Comparison of ENCODE assay signal across 17 cellular contexts in the genomic region with DNA sequence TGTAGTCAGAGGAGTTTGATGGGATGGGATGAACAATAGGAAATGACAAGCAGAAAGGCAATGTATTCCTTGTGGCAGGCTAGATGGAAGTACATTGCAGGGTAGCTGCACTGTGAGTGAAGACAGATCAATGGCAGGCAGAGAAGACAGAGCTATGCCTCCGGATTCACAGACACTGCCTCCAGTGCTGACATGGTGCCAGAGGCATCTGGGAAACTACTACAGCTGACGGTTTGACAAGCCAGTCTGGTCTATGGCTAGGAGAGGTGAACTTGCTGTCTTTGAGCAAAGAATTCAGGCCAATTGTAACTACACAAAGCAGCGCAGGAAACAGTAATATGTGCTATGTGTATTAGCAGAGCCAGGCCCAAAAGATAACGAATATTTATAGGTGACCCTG.
DNase-seq lines count a peak whose midpoint lies in the region; ATAC-seq and TF ChIP-seq lines count a peak whose summit lies in the region.
"Had no signal": no experiment of that assay in that cellular context is flagged by ENCODE, and none has a peak within 500 bp of the region (broad histone marks: within the 10 kb centered on the region; RNA-seq: fewer than 3 reads in every experiment).

No MANE protein-coding gene starts in this region.

- 5% methylated on average over 4 of the region's 4 CpGs for WGBS in SK-N-SH (ENCODE audit: low lambda C conversion rate)
- no CpG with 5 or more reads among the region's 4 CpGs for WGBS in IMR-90 (ENCODE audit: extremely low coverage in 2 of 2, insufficient read length in 1 of 2), 2 experiments

- H3K18ac ChIP-seq in IMR-90 (ENCODE audit: low read depth, low read length) = no peak overlapping the region

- H3K9me3 Mint-ChIP-seq in neural crest cell = peaks cover 9% of the 10 kb centered on the region

- H3K27ac Mint-ChIP-seq in neural crest cell (ENCODE audit: unreplicated experiment) = peak overlapping the region; percentile 16
- H3K27ac Mint-ChIP-seq: CD4-positive, CD25-positive, alpha-beta regulatory T cell; CD8-positive, alpha-beta memory T cell had no signal

- no peak overlapping the region for H2AK9ac ChIP-seq in IMR-90 (replicated peaks; ENCODE audit: low read depth, low read length, poor library complexity)

- no peak overlapping the region for H3K4ac ChIP-seq in IMR-90 (ENCODE audit: low read depth, low read length)

- dilution Hi-C loops in IMR-90 (cut with HindIII; ENCODE audit: low sequenced_read_pairs, unreplicated experiment) = no loop called here

- ATAC-seq in SK-N-SH treated with all-trans-retinoic acid at 6 μM for 48 hours (peak; percentile 56; the same call in 2 of the 3 replicates), IMR-90 (ENCODE audit: low read depth) (no peak), gastrocnemius medialis (no peak)

- no peaks in the 10 kb centered on the region for H3K9me1 ChIP-seq in IMR-90 (ENCODE audit: insufficient read depth, low read length)

- H4K20me1 ChIP-seq in SK-N-SH (ENCODE audit: insufficient read depth) = no peaks in the 10 kb centered on the region
- no peaks in the 10 kb centered on the region for H4K20me1 ChIP-seq in IMR-90 (ENCODE audit: insufficient read depth, low read length)

- no peak overlapping the region for H2AK5ac ChIP-seq in IMR-90 (ENCODE audit: low read depth, low read length)

- H2AFZ ChIP-seq in SK-N-SH (ENCODE audit: low read depth) = no peak overlapping the region
- peak overlapping the region; percentile 63 for H2AFZ ChIP-seq in IMR-90 (replicated peaks; ENCODE audit: low read length, poor library complexity)
- H2AFZ ChIP-seq: GM23248 had no signal

- H3K79me2 ChIP-seq in SK-N-SH (ENCODE audit: insufficient read depth) = no peaks in the 10 kb centered on the region

- in situ Hi-C loops in IMR-90 (cut with MboI; ENCODE audit: low sequenced_read_pairs) (no loop called here), gastrocnemius medialis (cut with MboI; ENCODE audit: low sequenced_read_pairs in 4 of 4) (no loop called here)

- H3K27me3 ChIP-seq in SK-N-SH (ENCODE audit: insufficient read depth) = no peaks in the 10 kb centered on the region
- H3K27me3 ChIP-seq in IMR-90 (ENCODE audit: control insufficient read depth, insufficient read depth, low read length) = no peaks in the 10 kb centered on the region
- no peaks in the 10 kb centered on the region for H3K27me3 ChIP-seq in gastrocnemius medialis
- H3K27me3 ChIP-seq: BE2C had no signal

- no peak for TF ChIP-seq EP300 in SK-N-SH (IDR thresholded peaks at IDR 0.05; ENCODE audit: borderline replicate concordance in 1 of 2, low read depth in 1 of 2, low read length in 1 of 2)

- H3K36me3 ChIP-seq in SK-N-SH (replicated peaks in 1 of 2; ENCODE audit: control insufficient read depth in 1 of 2, insufficient read depth in 2 of 2, low read length in 1 of 2) (no peaks in the 10 kb centered on the region), IMR-90 (ENCODE audit: control insufficient read depth, insufficient read depth, low read length) (no peaks in the 10 kb centered on the region), gastrocnemius medialis (no peaks in the 10 kb centered on the region)
- H3K36me3 ChIP-seq: BE2C, HAP-1 had no signal

- no peak overlapping the region for H2BK20ac ChIP-seq in IMR-90 (ENCODE audit: low read depth, low read length)

- H3K27me3 Mint-ChIP-seq in neural crest cell (ENCODE audit: low read depth) = no peaks in the 10 kb centered on the region
- H3K27me3 Mint-ChIP-seq: CD4-positive, CD25-positive, alpha-beta regulatory T cell had no signal

- CTCF ChIA-PET in SK-N-SH (lab: Yijun Ruan, JAX) = no interaction called here
- CTCF ChIA-PET in IMR-90 (lab: Yijun Ruan, JAX) = no interaction called here

- H3K9ac ChIP-seq in SK-N-SH (no peak overlapping the region), IMR-90 (ENCODE audit: low read depth, low read length) (no peak overlapping the region)
- H3K9ac ChIP-seq: GM23248 had no signal

- H4K91ac ChIP-seq in IMR-90 (ENCODE audit: insufficient read depth, low read depth, low read length) = no peak overlapping the region

- H3F3A ChIP-seq in SK-N-SH (replicated peaks; ENCODE audit: insufficient read depth) = no peaks in the 10 kb centered on the region

- POLR2A ChIA-PET in SK-N-SH (lab: Yijun Ruan, JAX) = no interaction called here
- POLR2A ChIA-PET in IMR-90 (lab: Charles Lee; ENCODE audit: unreplicated experiment) = no interaction called here

- no peak overlapping the region for H2BK120ac ChIP-seq in IMR-90 (ENCODE audit: low read depth, low read length)

- BruUV-seq in IMR-90 (replicated peaks; lab: Mats Ljungman, UMichigan) = no TSS peak

- no peaks in the 10 kb centered on the region for H3K9me2 ChIP-seq in SK-N-SH

- TF ChIP-seq POLR2A in IMR-90 (IDR thresholded peaks at IDR 0.05; ENCODE audit: low read depth, low read length) = no peak
- TF ChIP-seq POLR2A in gastrocnemius medialis (IDR thresholded peaks at IDR 0.05) = no peak

- no peak overlapping the region for H3K23ac ChIP-seq in IMR-90 (ENCODE audit: low read depth, low read length)

- intact Hi-C loops in IMR-90 (cut with micrococcal nuclease) = no loop called here
- intact Hi-C loops in gastrocnemius medialis (cut with DNase I; ENCODE audit: low total_unique reads) = no loop called here

- peaks cover 3% of the 10 kb centered on the region for H3K36me3 Mint-ChIP-seq in neural crest cell (ENCODE audit: low read depth)
- H3K36me3 Mint-ChIP-seq: CD4-positive, CD25-positive, alpha-beta regulatory T cell; CD8-positive, alpha-beta memory T cell had no signal

- H4K8ac ChIP-seq in IMR-90 (ENCODE audit: low read depth in 2 of 2, low read length in 2 of 2) = no peak overlapping the region

- H3K9me3 ChIP-seq in SK-N-SH (no peaks in the 10 kb centered on the region), IMR-90 (ENCODE audit: control insufficient read depth, insufficient read depth, low read length) (no peaks in the 10 kb centered on the region), gastrocnemius medialis (no peaks in the 10 kb centered on the region)
- H3K9me3 ChIP-seq: BE2C, Caco-2, HAP-1 had no signal

- H3K27ac ChIP-seq in SK-N-SH (ENCODE audit: low read depth in 2 of 2, low read length in 1 of 2) (no peak overlapping the region), IMR-90 (ENCODE audit: insufficient read depth, low read length) (no peak overlapping the region), gastrocnemius medialis (no peak overlapping the region)
- H3K27ac ChIP-seq: GM23248 had no signal

- no peak for TF ChIP-seq CTCF in SK-N-SH (IDR thresholded peaks at IDR 0.05)
- TF ChIP-seq CTCF in IMR-90 (conservative IDR thresholded peaks at IDR 0.05; ENCODE audit: low read depth, low read length) = no peak
- TF ChIP-seq CTCF in neural crest cell (conservative IDR thresholded peaks at IDR 0.05) = no peak
- TF ChIP-seq CTCF in gastrocnemius medialis (IDR thresholded peaks at IDR 0.05 in 4 of 5, conservative IDR thresholded peaks at IDR 0.05 in 1 of 5) = no peak

- no peak overlapping the region for H4K5ac ChIP-seq in IMR-90 (ENCODE audit: low read depth, low read length)

- no peak overlapping the region for H3K4me3 Mint-ChIP-seq in neural crest cell
- H3K4me3 Mint-ChIP-seq: CD4-positive, CD25-positive, alpha-beta regulatory T cell; CD8-positive, alpha-beta memory T cell had no signal

- H3K4me1 ChIP-seq in SK-N-SH (ENCODE audit: control insufficient read depth in 1 of 2, insufficient read depth in 2 of 2, low read depth in 1 of 2, low read length in 1 of 2) = no peaks in the 10 kb centered on the region
- no peaks in the 10 kb centered on the region for H3K4me1 ChIP-seq in IMR-90 (ENCODE audit: control insufficient read depth, insufficient read depth, low read length)
- no peaks in the 10 kb centered on the region for H3K4me1 ChIP-seq in gastrocnemius medialis
- H3K4me1 ChIP-seq: BE2C, Caco-2, HAP-1 had no signal

- TF ChIP-seq RAD21 in SK-N-SH (IDR thresholded peaks at IDR 0.05; ENCODE audit: low read length) = no peak
- TF ChIP-seq RAD21 in IMR-90 (IDR thresholded peaks at IDR 0.05; ENCODE audit: low read length) = no peak

- no peaks in the 10 kb centered on the region for H3K79me1 ChIP-seq in IMR-90 (ENCODE audit: low read depth in 1 of 2, low read length in 2 of 2)

- no peak overlapping the region for H2BK5ac ChIP-seq in IMR-90 (ENCODE audit: low read depth, low read length, poor library complexity, severe bottlenecking)

- H2BK15ac ChIP-seq in IMR-90 (ENCODE audit: low read depth, low read length) = no peak overlapping the region

- DNase-seq in SK-N-SH = no peak
- no peak for DNase-seq in IMR-90
- DNase-seq in neural crest cell (ENCODE audit: low read depth, low spot score) = no peak
- peak; percentile 3 for DNase-seq in retina
- DNase-seq in NCI-H2107 (lab: John Stamatoyannopoulos, UW) = no peak
- no peak for DNase-seq in NCI-H2081 (lab: John Stamatoyannopoulos, UW)
- no peak for DNase-seq in gastrocnemius medialis
- DNase-seq: 8988T; BE2C; C1 segment of cervical spinal cord; Caco-2; CD4-positive, CD25-positive, alpha-beta regulatory T cell; CD8-positive, alpha-beta memory T cell; GDM1; GM23248 had no signal

- no peak overlapping the region for H3K4me2 ChIP-seq in SK-N-SH
- no peak overlapping the region for H3K4me2 ChIP-seq in IMR-90 (ENCODE audit: low read depth, low read length)

- no peak overlapping the region for H3K56ac ChIP-seq in IMR-90 (ENCODE audit: extremely low read depth, insufficient read depth, low read length)

- peaks cover 5% of the 10 kb centered on the region for H3K4me1 Mint-ChIP-seq in neural crest cell
- H3K4me1 Mint-ChIP-seq: CD4-positive, CD25-positive, alpha-beta regulatory T cell; CD8-positive, alpha-beta memory T cell had no signal

- H3K4me3 ChIP-seq in SK-N-SH (ENCODE audit: low read depth in 2 of 2, low read length in 1 of 2) (no peak overlapping the region), IMR-90 (ENCODE audit: insufficient read depth, low read depth, low read length) (no peak overlapping the region), gastrocnemius medialis (no peak overlapping the region)
- H3K4me3 ChIP-seq: GM23248, HAP-1 had no signal

- H3K14ac ChIP-seq in IMR-90 (replicated peaks; ENCODE audit: low read depth, low read length) = no peak overlapping the region

TF ChIP-seq in SK-N-SH treated with all-trans-retinoic acid at 6 μM for 48 hours, 23 proteins besides CTCF, POLR2A, EP300 and RAD21 (continues in another document):
- TF ChIP-seq ARNTL (CRISPR knock-in tag; IDR thresholded peaks at IDR 0.05; ENCODE audit: borderline replicate concordance, low read depth) (no peak), ZFP3 (CRISPR knock-in tag; IDR thresholded peaks at IDR 0.05) (no peak)

TF ChIP-seq in SK-N-SH, 30 proteins besides CTCF, POLR2A, EP300 and RAD21 (continues in another document):
- no peak for TF ChIP-seq YY1 (IDR thresholded peaks at IDR 0.05; ENCODE audit: low read depth)

TF ChIP-seq in IMR-90, 13 proteins besides CTCF, POLR2A, EP300 and RAD21 (continues in another document):
- no peak for TF ChIP-seq NFE2L2 (IDR thresholded peaks at IDR 0.05; ENCODE audit: low read depth, low read length)
- TF ChIP-seq MAZ (IDR thresholded peaks at IDR 0.05; ENCODE audit: borderline replicate concordance, low read depth, low read length) = no peak
